10 cellular contexts compared by ENCODE assay signal in the genomic region with DNA sequence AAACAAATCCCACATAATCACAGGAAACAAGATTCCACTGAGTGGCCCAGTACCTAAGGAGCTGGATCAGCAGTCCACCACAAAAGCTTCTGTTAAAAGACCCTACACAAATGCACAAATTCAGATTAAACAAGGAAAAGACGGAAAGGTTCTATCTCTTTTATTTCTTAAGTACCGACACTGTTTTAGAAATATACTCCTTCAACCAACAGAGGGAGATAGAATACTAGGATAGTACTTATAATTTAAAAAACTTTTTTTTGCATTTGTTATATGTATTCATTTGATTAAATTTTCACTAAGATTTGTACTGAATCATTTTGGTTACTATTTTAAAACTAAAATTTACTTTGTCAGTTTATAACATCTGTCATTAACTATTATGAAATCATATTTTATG. TPM values are rescaled to one million over a fixed set of nuclear protein-coding genes. Genes with fewer than 3 reads are reported as not detected.
A peak's percentile ranks its signal among the peaks of the same experiment; 100 is the strongest.
DNase-seq lines count a peak whose midpoint lies in the region; ATAC-seq and TF ChIP-seq lines count a peak whose summit lies in the region.
"Had no signal": no experiment of that assay in that cellular context is flagged by ENCODE, and none has a peak within 500 bp of the region (broad histone marks: within the 10 kb centered on the region; RNA-seq: fewer than 3 reads in every experiment).

No MANE protein-coding gene starts in this region.

- H3K27ac ChIP-seq in PC-3 (ENCODE audit: low read length), result no peak overlapping the region
- H3K27ac ChIP-seq: SJSA1 had no signal

- peaks cover 41% of the 10 kb centered on the region for H3K36me3 ChIP-seq in PC-3 (ENCODE audit: low read depth, low read length)

- H3K4me3 ChIP-seq in AG09309 (ENCODE audit: control insufficient read depth, low read depth, low read length) (no peak overlapping the region), PC-3 (ENCODE audit: low read length) (no peak overlapping the region), epithelial cell of proximal tubule (ENCODE audit: low read depth, low read length) (no peak overlapping the region)
- H3K4me3 ChIP-seq: SJSA1 had no signal

- no peaks in the 10 kb centered on the region for H3K4me1 Mint-ChIP-seq in nephron progenitor cell

- DNase-seq in AG09309 (ENCODE audit: low read depth) (no peak), PC-3 (peak; percentile 21), epithelial cell of proximal tubule (ENCODE audit: low read depth) (no peak), nephron progenitor cell (no peak), erythroblast (lab: John Stamatoyannopoulos, UW) (no peak), Ammon's horn (ENCODE audit: low spot score) (no peak)
- DNase-seq in activated CD4-positive, alpha-beta T cell treated with anti-CD3 and anti-CD28 coated beads for 1 hour, result no peak
- DNase-seq: NCI-H2107 had no signal

- no peak overlapping the region for H3K4me3 Mint-ChIP-seq in nephron progenitor cell

- H3K36me3 Mint-ChIP-seq in nephron progenitor cell (ENCODE audit: low read depth), result peaks cover 54% of the 10 kb centered on the region

- H3K9me2 ChIP-seq in PC-3 (replicated peaks; ENCODE audit: low read length), result no peaks in the 10 kb centered on the region

- CTCF ChIA-PET in PC-3 (lab: Charles Lee), result interaction anchor here (0.6 to 0.7 kb wide), 6 partner anchors 10 to 900 kb away, joined by 3 to 5 read pairs (median 3); no protein-coding TSS in a partner anchor

- no peaks in the 10 kb centered on the region for H3K4me1 ChIP-seq in PC-3 (ENCODE audit: insufficient read depth, low read length)
- H3K4me1 ChIP-seq: SJSA1 had no signal

- peak; percentile 31 for TF ChIP-seq CTCF in AG09309 (IDR thresholded peaks at IDR 0.05; ENCODE audit: control insufficient read depth, insufficient read depth, low read depth, low read length, missing control alignments)
- TF ChIP-seq CTCF in PC-3 (conservative IDR thresholded peaks at IDR 0.05; ENCODE audit: low read depth, low read length), result peak; percentile 48
- TF ChIP-seq CTCF in epithelial cell of proximal tubule (conservative IDR thresholded peaks at IDR 0.05; ENCODE audit: low read depth, low read length), result peak; percentile 40
- TF ChIP-seq CTCF in nephron progenitor cell (IDR thresholded peaks at IDR 0.05), result peak; percentile 19

- no peak for ATAC-seq in PC-3
- no peak for ATAC-seq in GM18870 (IDR thresholded peaks at IDR 0.05; ENCODE audit: unreplicated experiment)

- no peak for TF ChIP-seq POLR2A in erythroblast (IDR thresholded peaks at IDR 0.05; ENCODE audit: low read length)

- H3K9ac ChIP-seq in PC-3 (ENCODE audit: low read length), result no peak overlapping the region

- no peaks in the 10 kb centered on the region for H3K9me3 ChIP-seq in PC-3 (ENCODE audit: low read length)
- H3K9me3 ChIP-seq: SJSA1 had no signal

- no peak overlapping the region for H3K27ac Mint-ChIP-seq in nephron progenitor cell

- H3K27me3 ChIP-seq in PC-3 (ENCODE audit: low read length), result no peaks in the 10 kb centered on the region
- H3K27me3 ChIP-seq: SJSA1 had no signal

- intact Hi-C loops in PC-3 (cut with micrococcal nuclease), result no loop called here

- H3F3A ChIP-seq in PC-3 (ENCODE audit: low read length, unreplicated experiment), result no peaks in the 10 kb centered on the region

- no peaks in the 10 kb centered on the region for H3K79me2 ChIP-seq in PC-3 (ENCODE audit: low read length)

- no TSS peak for BruUV-seq in PC-3 (replicated peaks; lab: Mats Ljungman, UMichigan)

- H3K27me3 Mint-ChIP-seq in nephron progenitor cell (ENCODE audit: low read depth, poor library complexity), result no peaks in the 10 kb centered on the region

- POLR2A ChIA-PET in PC-3 (lab: Charles Lee; ENCODE audit: unreplicated experiment), result interaction anchor here (0.6 kb wide), 1 partner anchor 359 kb away, joined by 3 read pairs; no protein-coding TSS in a partner anchor

- H2AFZ ChIP-seq in PC-3 (ENCODE audit: low read length), result no peak overlapping the region

- H4K20me1 ChIP-seq in PC-3 (ENCODE audit: low read length), result no peaks in the 10 kb centered on the region

- H3K4me2 ChIP-seq in PC-3 (ENCODE audit: low read length), result no peak overlapping the region

- no peaks in the 10 kb centered on the region for H3K9me3 Mint-ChIP-seq in nephron progenitor cell

RNA-seq across cellular contexts. Expression of a gene that starts 12.5 kb away (rescaled TPM):
- 10.0 and 11.1 TPM in 2 replicates for total RNA-seq in PC-3 (2014; rRNA removed)
- 12.3 and 12.4 TPM in 2 replicates for total RNA-seq in epithelial cell of proximal tubule
